In the genomic region with DNA sequence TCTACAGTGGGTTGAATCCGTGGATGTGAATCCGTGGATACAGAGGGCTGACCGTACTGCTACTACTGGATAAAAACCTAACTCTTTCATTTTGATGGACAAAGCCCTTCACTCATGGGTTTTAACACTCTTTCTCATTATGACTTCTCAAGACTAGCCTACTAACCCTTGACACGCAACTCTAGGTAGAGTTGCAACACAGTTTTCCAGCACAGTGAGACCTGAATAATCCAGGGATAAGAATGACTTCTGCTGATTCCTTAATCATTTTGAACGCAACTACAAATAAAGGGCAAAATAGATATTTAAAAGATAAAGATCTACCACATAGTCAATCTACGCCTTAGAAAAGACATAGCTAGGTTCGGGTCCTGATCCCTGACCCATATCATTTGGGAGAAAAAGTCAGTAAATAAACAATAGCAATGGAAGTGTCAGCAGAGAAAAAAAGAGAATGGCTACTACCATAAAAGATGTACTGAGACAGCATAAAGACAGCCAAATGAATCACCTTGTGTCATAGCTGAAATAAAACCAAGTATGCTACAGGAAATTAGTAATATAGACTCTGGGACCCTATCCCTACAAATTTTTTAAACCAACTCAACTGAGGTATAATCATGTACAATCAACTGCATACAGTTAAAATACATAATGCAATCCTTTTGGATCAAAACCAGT, we compare ENCODE assay signal across 2 cellular contexts.
TF ChIP-seq lines count a peak whose summit lies in the region.

No MANE protein-coding gene starts in this region.

TF ChIP-seq in SK-N-SH, 30 proteins besides CTCF, POLR2A, EP300 and RAD21 (continued from another document):
- TF ChIP-seq, protein P1, sequence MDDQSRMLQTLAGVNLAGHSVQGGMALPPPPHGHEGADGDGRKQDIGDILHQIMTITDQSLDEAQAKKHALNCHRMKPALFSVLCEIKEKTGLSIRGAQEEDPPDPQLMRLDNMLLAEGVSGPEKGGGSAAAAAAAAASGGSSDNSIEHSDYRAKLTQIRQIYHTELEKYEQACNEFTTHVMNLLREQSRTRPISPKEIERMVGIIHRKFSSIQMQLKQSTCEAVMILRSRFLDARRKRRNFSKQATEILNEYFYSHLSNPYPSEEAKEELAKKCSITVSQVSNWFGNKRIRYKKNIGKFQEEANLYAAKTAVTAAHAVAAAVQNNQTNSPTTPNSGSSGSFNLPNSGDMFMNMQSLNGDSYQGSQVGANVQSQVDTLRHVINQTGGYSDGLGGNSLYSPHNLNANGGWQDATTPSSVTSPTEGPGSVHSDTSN (IDR thresholded peaks at IDR 0.05): peak; percentile 22; the same call in 1 of the 2 replicates
- TF ChIP-seq NFIC (IDR thresholded peaks at IDR 0.05; ENCODE audit: borderline replicate concordance) (0 out of 2 replicates have a peak, but pooled peaks have one; percentile 8), FOSL2 (IDR thresholded peaks at IDR 0.05; ENCODE audit: borderline replicate concordance, low read depth) (peak; percentile 47; the same call in 1 of the 2 replicates), FOXM1 (IDR thresholded peaks at IDR 0.05; ENCODE audit: low read depth) (no peak), CHD2 (IDR thresholded peaks at IDR 0.05; ENCODE audit: low read length, partially characterized antibody) (no peak), POLR2AphosphoS5 (IDR thresholded peaks at IDR 0.05; ENCODE audit: low read depth, low read length) (no peak), RCOR1 (IDR thresholded peaks at IDR 0.05; ENCODE audit: low read length) (no peak), JUND (IDR thresholded peaks at IDR 0.05) (no peak)
- TF ChIP-seq, protein P2, sequence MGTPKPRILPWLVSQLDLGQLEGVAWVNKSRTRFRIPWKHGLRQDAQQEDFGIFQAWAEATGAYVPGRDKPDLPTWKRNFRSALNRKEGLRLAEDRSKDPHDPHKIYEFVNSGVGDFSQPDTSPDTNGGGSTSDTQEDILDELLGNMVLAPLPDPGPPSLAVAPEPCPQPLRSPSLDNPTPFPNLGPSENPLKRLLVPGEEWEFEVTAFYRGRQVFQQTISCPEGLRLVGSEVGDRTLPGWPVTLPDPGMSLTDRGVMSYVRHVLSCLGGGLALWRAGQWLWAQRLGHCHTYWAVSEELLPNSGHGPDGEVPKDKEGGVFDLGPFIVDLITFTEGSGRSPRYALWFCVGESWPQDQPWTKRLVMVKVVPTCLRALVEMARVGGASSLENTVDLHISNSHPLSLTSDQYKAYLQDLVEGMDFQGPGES (IDR thresholded peaks at IDR 0.05; ENCODE audit: low read depth, low read length): no peak
- TF ChIP-seq, protein P3, sequence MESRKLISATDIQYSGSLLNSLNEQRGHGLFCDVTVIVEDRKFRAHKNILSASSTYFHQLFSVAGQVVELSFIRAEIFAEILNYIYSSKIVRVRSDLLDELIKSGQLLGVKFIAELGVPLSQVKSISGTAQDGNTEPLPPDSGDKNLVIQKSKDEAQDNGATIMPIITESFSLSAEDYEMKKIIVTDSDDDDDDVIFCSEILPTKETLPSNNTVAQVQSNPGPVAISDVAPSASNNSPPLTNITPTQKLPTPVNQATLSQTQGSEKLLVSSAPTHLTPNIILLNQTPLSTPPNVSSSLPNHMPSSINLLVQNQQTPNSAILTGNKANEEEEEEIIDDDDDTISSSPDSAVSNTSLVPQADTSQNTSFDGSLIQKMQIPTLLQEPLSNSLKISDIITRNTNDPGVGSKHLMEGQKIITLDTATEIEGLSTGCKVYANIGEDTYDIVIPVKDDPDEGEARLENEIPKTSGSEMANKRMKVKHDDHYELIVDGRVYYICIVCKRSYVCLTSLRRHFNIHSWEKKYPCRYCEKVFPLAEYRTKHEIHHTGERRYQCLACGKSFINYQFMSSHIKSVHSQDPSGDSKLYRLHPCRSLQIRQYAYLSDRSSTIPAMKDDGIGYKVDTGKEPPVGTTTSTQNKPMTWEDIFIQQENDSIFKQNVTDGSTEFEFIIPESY (IDR thresholded peaks at IDR 0.05; ENCODE audit: borderline replicate concordance, low read depth): no peak
- TF ChIP-seq, protein P4, sequence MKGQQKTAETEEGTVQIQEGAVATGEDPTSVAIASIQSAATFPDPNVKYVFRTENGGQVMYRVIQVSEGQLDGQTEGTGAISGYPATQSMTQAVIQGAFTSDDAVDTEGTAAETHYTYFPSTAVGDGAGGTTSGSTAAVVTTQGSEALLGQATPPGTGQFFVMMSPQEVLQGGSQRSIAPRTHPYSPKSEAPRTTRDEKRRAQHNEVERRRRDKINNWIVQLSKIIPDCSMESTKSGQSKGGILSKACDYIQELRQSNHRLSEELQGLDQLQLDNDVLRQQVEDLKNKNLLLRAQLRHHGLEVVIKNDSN (IDR thresholded peaks at IDR 0.05; ENCODE audit: borderline replicate concordance, low read depth): no peak
- TF ChIP-seq, protein P5, sequence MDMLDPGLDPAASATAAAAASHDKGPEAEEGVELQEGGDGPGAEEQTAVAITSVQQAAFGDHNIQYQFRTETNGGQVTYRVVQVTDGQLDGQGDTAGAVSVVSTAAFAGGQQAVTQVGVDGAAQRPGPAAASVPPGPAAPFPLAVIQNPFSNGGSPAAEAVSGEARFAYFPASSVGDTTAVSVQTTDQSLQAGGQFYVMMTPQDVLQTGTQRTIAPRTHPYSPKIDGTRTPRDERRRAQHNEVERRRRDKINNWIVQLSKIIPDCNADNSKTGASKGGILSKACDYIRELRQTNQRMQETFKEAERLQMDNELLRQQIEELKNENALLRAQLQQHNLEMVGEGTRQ (IDR thresholded peaks at IDR 0.05; ENCODE audit: borderline replicate concordance, low read depth, low read length): no peak

TF ChIP-seq in SK-N-SH treated with all-trans-retinoic acid at 6 μM for 48 hours, 23 proteins besides CTCF, POLR2A, EP300 and RAD21 (continued from another document):
- TF ChIP-seq, protein P6, sequence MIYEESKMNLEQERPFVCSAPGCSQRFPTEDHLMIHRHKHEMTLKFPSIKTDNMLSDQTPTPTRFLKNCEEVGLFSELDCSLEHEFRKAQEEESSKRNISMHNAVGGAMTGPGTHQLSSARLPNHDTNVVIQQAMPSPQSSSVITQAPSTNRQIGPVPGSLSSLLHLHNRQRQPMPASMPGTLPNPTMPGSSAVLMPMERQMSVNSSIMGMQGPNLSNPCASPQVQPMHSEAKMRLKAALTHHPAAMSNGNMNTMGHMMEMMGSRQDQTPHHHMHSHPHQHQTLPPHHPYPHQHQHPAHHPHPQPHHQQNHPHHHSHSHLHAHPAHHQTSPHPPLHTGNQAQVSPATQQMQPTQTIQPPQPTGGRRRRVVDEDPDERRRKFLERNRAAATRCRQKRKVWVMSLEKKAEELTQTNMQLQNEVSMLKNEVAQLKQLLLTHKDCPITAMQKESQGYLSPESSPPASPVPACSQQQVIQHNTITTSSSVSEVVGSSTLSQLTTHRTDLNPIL (CRISPR knock-in tag; IDR thresholded peaks at IDR 0.05; ENCODE audit: low read depth): no peak
- TF ChIP-seq ISL1 (CRISPR knock-in tag; IDR thresholded peaks at IDR 0.05) (no peak), OSR1 (CRISPR knock-in tag; IDR thresholded peaks at IDR 0.05) (no peak), TOX (CRISPR knock-in tag; IDR thresholded peaks at IDR 0.05; ENCODE audit: borderline replicate concordance) (no peak), PPARA (CRISPR knock-in tag; IDR thresholded peaks at IDR 0.05; ENCODE audit: borderline replicate concordance) (no peak)
- TF ChIP-seq, protein P7, sequence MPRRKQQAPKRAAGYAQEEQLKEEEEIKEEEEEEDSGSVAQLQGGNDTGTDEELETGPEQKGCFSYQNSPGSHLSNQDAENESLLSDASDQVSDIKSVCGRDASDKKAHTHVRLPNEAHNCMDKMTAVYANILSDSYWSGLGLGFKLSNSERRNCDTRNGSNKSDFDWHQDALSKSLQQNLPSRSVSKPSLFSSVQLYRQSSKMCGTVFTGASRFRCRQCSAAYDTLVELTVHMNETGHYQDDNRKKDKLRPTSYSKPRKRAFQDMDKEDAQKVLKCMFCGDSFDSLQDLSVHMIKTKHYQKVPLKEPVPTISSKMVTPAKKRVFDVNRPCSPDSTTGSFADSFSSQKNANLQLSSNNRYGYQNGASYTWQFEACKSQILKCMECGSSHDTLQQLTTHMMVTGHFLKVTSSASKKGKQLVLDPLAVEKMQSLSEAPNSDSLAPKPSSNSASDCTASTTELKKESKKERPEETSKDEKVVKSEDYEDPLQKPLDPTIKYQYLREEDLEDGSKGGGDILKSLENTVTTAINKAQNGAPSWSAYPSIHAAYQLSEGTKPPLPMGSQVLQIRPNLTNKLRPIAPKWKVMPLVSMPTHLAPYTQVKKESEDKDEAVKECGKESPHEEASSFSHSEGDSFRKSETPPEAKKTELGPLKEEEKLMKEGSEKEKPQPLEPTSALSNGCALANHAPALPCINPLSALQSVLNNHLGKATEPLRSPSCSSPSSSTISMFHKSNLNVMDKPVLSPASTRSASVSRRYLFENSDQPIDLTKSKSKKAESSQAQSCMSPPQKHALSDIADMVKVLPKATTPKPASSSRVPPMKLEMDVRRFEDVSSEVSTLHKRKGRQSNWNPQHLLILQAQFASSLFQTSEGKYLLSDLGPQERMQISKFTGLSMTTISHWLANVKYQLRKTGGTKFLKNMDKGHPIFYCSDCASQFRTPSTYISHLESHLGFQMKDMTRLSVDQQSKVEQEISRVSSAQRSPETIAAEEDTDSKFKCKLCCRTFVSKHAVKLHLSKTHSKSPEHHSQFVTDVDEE (CRISPR knock-in tag; IDR thresholded peaks at IDR 0.05): no peak
